ENCODE assay signal across 11 cellular contexts in the genomic region with DNA sequence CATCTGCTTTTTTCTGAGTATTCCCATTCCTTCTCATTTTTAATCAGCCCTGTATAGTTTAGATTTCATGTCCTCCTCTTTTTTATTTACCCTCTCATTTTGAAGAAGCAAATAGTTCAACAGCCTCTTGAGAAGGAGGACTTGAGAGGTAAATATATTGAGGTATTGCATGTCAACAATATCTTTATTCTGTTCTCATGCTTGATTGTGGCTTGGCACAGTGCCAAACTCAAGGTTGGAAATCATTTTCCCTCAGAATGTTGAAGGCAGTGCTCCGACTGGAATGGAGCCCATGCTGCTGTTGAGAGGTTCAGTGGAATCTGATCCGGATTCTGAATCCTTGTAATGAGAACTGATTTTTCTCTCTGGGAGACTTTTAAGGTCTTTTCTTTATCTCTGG. TPM values are rescaled to one million over a fixed set of nuclear protein-coding genes. Genes with fewer than 3 reads are reported as not detected.
DNase-seq lines count a peak whose midpoint lies in the region; ATAC-seq, FAIRE-seq and TF ChIP-seq lines count a peak whose summit lies in the region.
"Had no signal": no experiment of that assay in that cellular context is flagged by ENCODE, and none has a peak within 500 bp of the region (broad histone marks: within the 10 kb centered on the region; RNA-seq: fewer than 3 reads in every experiment).

No MANE protein-coding gene starts in this region.

- no peaks in the 10 kb centered on the region for H3K27me3 ChIP-seq in bronchial epithelial cell (ENCODE audit: control insufficient read depth, insufficient read depth, low read length)

- no peak for ATAC-seq in sciatic nerve

- intact Hi-C loops in sciatic nerve (cut with DNase I), result no loop called here

- no peak overlapping the region for H3K4me3 ChIP-seq in bronchial epithelial cell (ENCODE audit: low read depth, low read length)

- no peak for TF ChIP-seq CTCF in bronchial epithelial cell (IDR thresholded peaks at IDR 0.05; ENCODE audit: insufficient read depth, low read length, severe bottlenecking)

- no peak for FAIRE-seq in bronchial epithelial cell (lab: Jason Lieb, UNC)
- FAIRE-seq: HTR-8/SVneo had no signal

- no peaks in the 10 kb centered on the region for H3K36me3 ChIP-seq in bronchial epithelial cell (ENCODE audit: control insufficient read depth, insufficient read depth, low read length)

- peak; percentile 36 for DNase-seq in NCI-H146 (lab: John Stamatoyannopoulos, UW)
- DNase-seq in NCI-H146 treated with DMSO at 0.1 percent for 48 hours (lab: John Stamatoyannopoulos, UW; ENCODE audit: unreplicated experiment), result no peak
- DNase-seq in NCI-H2227 treated with DMSO at 0.1 percent for 48 hours (lab: John Stamatoyannopoulos, UW), result peak; percentile 93
- peak; percentile 23 for DNase-seq in bronchial epithelial cell (ENCODE audit: low read depth)
- peak; percentile 61 for DNase-seq in sciatic nerve (ENCODE audit: low spot score)
- DNase-seq in AG20443 (ENCODE audit: low spot score), result no peak
- DNase-seq in CD1c-positive myeloid dendritic cell (ENCODE audit: extremely low spot score), result no peak
- DNase-seq in RPMI8226, result no peak
- DNase-seq: effector CD4-positive, alpha-beta T cell; NCI-H524 treated with DMSO at 0.1 percent for 48 hours had no signal

RNA-seq across cellular contexts. Expression of gene GALNT3, which starts 31.0 kb away (rescaled TPM):
- 56.7 and 59.5 TPM in 2 replicates for total RNA-seq in bronchial epithelial cell
- 2.5 TPM for total RNA-seq in sciatic nerve

Comparison
In these comparisons a context has a peak if more than half of its experiments do, and no peak if none do; other contexts are left out.
1. DNase-seq: peak in NCI-H146 (single experiment), NCI-H2227 treated with DMSO at 0.1 percent for 48 hours (single experiment), bronchial epithelial cell (single experiment) and sciatic nerve (single experiment); none in NCI-H146 treated with DMSO at 0.1 percent for 48 hours (single experiment), AG20443 (single experiment), CD1c-positive myeloid dendritic cell (single experiment) and RPMI8226 (single experiment).
2. RNA of gene GALNT3, which starts 31.0 kb away (total RNA-seq): 56.7 to 59.5 TPM in bronchial epithelial cell; 2.5 TPM in sciatic nerve (single experiment); every median in the first group is over 10 times any median in the second.